ENCODE assay signal across 1 cellular context in the genomic region with DNA sequence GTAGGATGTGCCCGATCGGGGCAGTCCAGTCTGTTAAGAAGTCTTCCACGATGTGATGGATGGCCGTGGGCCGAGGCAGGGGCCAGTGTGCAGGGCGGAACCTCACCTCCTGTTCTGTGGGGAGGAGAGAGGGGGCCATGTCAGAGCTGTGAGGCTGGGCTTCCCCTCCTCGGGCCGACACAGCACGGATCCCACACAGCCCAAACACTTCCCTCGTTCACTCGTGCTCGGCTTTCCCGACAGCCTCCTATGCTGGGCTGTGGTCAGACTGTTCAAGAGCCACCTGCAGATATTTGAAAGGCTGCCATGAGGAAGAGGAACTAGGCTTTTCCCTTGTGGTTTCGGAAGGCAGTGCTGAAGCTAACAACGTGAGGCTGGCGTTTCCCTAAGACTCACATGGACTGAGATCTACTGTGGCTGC.
TF ChIP-seq lines count a peak whose summit lies in the region.

No MANE protein-coding gene starts in this region.

TF ChIP-seq in SK-N-SH, 30 proteins besides CTCF, POLR2A, EP300 and RAD21 (continued from another document):
- TF ChIP-seq, protein P1, sequence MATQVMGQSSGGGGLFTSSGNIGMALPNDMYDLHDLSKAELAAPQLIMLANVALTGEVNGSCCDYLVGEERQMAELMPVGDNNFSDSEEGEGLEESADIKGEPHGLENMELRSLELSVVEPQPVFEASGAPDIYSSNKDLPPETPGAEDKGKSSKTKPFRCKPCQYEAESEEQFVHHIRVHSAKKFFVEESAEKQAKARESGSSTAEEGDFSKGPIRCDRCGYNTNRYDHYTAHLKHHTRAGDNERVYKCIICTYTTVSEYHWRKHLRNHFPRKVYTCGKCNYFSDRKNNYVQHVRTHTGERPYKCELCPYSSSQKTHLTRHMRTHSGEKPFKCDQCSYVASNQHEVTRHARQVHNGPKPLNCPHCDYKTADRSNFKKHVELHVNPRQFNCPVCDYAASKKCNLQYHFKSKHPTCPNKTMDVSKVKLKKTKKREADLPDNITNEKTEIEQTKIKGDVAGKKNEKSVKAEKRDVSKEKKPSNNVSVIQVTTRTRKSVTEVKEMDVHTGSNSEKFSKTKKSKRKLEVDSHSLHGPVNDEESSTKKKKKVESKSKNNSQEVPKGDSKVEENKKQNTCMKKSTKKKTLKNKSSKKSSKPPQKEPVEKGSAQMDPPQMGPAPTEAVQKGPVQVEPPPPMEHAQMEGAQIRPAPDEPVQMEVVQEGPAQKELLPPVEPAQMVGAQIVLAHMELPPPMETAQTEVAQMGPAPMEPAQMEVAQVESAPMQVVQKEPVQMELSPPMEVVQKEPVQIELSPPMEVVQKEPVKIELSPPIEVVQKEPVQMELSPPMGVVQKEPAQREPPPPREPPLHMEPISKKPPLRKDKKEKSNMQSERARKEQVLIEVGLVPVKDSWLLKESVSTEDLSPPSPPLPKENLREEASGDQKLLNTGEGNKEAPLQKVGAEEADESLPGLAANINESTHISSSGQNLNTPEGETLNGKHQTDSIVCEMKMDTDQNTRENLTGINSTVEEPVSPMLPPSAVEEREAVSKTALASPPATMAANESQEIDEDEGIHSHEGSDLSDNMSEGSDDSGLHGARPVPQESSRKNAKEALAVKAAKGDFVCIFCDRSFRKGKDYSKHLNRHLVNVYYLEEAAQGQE (IDR thresholded peaks at IDR 0.05; ENCODE audit: low read depth, low read length), result no peak
- TF ChIP-seq, protein P2, sequence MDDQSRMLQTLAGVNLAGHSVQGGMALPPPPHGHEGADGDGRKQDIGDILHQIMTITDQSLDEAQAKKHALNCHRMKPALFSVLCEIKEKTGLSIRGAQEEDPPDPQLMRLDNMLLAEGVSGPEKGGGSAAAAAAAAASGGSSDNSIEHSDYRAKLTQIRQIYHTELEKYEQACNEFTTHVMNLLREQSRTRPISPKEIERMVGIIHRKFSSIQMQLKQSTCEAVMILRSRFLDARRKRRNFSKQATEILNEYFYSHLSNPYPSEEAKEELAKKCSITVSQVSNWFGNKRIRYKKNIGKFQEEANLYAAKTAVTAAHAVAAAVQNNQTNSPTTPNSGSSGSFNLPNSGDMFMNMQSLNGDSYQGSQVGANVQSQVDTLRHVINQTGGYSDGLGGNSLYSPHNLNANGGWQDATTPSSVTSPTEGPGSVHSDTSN (IDR thresholded peaks at IDR 0.05), result no peak
- TF ChIP-seq, protein P3, sequence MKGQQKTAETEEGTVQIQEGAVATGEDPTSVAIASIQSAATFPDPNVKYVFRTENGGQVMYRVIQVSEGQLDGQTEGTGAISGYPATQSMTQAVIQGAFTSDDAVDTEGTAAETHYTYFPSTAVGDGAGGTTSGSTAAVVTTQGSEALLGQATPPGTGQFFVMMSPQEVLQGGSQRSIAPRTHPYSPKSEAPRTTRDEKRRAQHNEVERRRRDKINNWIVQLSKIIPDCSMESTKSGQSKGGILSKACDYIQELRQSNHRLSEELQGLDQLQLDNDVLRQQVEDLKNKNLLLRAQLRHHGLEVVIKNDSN (IDR thresholded peaks at IDR 0.05; ENCODE audit: borderline replicate concordance, low read depth), result no peak
- TF ChIP-seq, protein P4, sequence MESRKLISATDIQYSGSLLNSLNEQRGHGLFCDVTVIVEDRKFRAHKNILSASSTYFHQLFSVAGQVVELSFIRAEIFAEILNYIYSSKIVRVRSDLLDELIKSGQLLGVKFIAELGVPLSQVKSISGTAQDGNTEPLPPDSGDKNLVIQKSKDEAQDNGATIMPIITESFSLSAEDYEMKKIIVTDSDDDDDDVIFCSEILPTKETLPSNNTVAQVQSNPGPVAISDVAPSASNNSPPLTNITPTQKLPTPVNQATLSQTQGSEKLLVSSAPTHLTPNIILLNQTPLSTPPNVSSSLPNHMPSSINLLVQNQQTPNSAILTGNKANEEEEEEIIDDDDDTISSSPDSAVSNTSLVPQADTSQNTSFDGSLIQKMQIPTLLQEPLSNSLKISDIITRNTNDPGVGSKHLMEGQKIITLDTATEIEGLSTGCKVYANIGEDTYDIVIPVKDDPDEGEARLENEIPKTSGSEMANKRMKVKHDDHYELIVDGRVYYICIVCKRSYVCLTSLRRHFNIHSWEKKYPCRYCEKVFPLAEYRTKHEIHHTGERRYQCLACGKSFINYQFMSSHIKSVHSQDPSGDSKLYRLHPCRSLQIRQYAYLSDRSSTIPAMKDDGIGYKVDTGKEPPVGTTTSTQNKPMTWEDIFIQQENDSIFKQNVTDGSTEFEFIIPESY (IDR thresholded peaks at IDR 0.05; ENCODE audit: borderline replicate concordance, low read depth), result no peak
